In the genomic region with DNA sequence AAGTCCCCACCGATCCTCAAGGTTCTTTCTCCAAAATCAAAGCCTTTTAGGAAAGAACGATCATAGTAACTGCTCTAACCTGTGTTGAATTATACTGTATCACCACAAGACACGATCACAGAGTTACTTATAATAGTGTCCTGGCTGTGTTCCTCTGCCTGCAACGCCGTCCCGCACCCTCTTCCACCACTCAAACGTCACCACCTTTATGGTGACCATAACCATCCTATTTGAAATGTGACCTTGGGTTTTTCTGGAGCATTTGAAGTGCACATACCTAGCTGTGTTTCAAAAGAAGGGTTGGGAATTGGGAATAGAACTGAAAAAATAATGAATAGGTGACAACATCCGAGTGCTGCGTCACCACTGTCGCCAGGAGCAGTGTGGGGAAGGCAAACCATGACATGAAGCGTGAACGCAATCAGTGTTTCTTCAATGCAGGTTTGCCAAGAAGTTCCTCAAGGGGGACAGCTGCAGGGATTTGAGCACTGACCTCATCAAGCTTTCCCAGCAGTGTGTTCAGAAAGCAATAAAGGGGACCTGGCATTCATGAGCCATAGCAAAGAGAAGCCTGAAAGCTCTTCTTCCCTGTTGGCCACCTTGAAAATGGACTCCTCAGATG, we compare ENCODE assay signal across 1 cellular context.
TF ChIP-seq lines count a peak whose summit lies in the region.

No MANE protein-coding gene starts in this region.

TF ChIP-seq in GM23338, 12 proteins besides CTCF, POLR2A, EP300 and RAD21 (continued from another document):
- TF ChIP-seq, protein P1, sequence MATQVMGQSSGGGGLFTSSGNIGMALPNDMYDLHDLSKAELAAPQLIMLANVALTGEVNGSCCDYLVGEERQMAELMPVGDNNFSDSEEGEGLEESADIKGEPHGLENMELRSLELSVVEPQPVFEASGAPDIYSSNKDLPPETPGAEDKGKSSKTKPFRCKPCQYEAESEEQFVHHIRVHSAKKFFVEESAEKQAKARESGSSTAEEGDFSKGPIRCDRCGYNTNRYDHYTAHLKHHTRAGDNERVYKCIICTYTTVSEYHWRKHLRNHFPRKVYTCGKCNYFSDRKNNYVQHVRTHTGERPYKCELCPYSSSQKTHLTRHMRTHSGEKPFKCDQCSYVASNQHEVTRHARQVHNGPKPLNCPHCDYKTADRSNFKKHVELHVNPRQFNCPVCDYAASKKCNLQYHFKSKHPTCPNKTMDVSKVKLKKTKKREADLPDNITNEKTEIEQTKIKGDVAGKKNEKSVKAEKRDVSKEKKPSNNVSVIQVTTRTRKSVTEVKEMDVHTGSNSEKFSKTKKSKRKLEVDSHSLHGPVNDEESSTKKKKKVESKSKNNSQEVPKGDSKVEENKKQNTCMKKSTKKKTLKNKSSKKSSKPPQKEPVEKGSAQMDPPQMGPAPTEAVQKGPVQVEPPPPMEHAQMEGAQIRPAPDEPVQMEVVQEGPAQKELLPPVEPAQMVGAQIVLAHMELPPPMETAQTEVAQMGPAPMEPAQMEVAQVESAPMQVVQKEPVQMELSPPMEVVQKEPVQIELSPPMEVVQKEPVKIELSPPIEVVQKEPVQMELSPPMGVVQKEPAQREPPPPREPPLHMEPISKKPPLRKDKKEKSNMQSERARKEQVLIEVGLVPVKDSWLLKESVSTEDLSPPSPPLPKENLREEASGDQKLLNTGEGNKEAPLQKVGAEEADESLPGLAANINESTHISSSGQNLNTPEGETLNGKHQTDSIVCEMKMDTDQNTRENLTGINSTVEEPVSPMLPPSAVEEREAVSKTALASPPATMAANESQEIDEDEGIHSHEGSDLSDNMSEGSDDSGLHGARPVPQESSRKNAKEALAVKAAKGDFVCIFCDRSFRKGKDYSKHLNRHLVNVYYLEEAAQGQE (IDR thresholded peaks at IDR 0.05; ENCODE audit: unreplicated experiment), result no peak
- TF ChIP-seq JUNB (IDR thresholded peaks at IDR 0.05; ENCODE audit: unreplicated experiment), result no peak
- no peak for TF ChIP-seq ZNF331 (CRISPR knock-in tag; IDR thresholded peaks at IDR 0.05; ENCODE audit: low read depth)
- no peak for TF ChIP-seq STAT1 (IDR thresholded peaks at IDR 0.05; ENCODE audit: unreplicated experiment)
- no peak for TF ChIP-seq EZH2phosphoT487 (IDR thresholded peaks at IDR 0.05; ENCODE audit: unreplicated experiment)
- no peak for TF ChIP-seq NANOG (IDR thresholded peaks at IDR 0.05; ENCODE audit: borderline replicate concordance)
- TF ChIP-seq, protein P2, sequence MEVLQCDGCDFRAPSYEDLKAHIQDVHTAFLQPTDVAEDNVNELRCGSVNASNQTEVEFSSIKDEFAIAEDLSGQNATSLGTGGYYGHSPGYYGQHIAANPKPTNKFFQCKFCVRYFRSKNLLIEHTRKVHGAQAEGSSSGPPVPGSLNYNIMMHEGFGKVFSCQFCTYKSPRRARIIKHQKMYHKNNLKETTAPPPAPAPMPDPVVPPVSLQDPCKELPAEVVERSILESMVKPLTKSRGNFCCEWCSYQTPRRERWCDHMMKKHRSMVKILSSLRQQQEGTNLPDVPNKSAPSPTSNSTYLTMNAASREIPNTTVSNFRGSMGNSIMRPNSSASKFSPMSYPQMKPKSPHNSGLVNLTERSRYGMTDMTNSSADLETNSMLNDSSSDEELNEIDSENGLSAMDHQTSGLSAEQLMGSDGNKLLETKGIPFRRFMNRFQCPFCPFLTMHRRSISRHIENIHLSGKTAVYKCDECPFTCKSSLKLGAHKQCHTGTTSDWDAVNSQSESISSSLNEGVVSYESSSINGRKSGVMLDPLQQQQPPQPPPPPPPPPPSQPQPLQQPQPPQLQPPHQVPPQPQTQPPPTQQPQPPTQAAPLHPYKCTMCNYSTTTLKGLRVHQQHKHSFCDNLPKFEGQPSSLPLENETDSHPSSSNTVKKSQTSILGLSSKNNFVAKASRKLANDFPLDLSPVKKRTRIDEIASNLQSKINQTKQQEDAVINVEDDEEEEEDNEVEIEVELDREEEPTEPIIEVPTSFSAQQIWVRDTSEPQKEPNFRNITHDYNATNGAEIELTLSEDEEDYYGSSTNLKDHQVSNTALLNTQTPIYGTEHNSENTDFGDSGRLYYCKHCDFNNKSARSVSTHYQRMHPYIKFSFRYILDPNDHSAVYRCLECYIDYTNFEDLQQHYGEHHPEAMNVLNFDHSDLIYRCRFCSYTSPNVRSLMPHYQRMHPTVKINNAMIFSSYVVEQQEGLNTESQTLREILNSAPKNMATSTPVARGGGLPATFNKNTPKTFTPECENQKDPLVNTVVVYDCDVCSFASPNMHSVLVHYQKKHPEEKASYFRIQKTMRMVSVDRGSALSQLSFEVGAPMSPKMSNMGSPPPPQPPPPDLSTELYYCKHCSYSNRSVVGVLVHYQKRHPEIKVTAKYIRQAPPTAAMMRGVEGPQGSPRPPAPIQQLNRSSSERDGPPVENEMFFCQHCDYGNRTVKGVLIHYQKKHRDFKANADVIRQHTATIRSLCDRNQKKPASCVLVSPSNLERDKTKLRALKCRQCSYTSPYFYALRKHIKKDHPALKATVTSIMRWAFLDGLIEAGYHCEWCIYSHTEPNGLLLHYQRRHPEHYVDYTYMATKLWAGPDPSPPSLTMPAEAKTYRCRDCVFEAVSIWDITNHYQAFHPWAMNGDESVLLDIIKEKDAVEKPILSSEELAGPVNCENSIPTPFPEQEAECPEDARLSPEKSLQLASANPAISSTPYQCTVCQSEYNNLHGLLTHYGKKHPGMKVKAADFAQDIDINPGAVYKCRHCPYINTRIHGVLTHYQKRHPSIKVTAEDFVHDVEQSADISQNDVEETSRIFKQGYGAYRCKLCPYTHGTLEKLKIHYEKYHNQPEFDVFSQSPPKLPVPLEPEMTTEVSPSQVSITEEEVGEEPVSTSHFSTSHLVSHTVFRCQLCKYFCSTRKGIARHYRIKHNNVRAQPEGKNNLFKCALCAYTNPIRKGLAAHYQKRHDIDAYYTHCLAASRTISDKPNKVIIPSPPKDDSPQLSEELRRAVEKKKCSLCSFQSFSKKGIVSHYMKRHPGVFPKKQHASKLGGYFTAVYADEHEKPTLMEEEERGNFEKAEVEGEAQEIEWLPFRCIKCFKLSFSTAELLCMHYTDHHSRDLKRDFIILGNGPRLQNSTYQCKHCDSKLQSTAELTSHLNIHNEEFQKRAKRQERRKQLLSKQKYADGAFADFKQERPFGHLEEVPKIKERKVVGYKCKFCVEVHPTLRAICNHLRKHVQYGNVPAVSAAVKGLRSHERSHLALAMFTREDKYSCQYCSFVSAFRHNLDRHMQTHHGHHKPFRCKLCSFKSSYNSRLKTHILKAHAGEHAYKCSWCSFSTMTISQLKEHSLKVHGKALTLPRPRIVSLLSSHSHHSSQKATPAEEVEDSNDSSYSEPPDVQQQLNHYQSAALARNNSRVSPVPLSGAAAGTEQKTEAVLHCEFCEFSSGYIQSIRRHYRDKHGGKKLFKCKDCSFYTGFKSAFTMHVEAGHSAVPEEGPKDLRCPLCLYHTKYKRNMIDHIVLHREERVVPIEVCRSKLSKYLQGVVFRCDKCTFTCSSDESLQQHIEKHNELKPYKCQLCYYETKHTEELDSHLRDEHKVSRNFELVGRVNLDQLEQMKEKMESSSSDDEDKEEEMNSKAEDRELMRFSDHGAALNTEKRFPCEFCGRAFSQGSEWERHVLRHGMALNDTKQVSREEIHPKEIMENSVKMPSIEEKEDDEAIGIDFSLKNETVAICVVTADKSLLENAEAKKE (CRISPR knock-in tag; IDR thresholded peaks at IDR 0.05), result no peak
- no peak for TF ChIP-seq EZH2 (IDR thresholded peaks at IDR 0.05; ENCODE audit: low read depth, unreplicated experiment)
